22 cellular contexts compared by ENCODE assay signal in the genomic region with DNA sequence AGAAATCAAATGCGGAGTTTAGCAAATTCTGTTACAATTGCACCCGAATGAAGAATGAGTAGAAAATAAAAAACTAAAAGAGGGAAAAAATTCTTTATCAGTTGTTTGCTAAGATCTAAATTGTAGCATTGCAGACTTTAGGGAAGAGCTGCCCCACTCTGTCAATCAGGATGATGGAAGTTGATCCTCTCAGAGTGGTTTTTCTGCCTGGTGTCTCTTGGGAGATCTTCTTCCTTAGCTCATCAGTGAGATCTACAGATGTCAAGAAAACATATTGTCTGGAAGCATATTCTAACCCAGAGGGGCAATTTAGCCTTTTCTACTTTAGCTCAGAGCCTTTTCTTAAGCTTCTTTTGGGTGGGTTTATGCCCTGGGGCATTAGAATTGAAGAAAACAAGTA.
"Had no signal": no experiment of that assay in that cellular context is flagged by ENCODE, and none has a peak within 500 bp of the region (broad histone marks: within the 10 kb centered on the region; RNA-seq: fewer than 3 reads in every experiment).

No MANE protein-coding gene starts in this region.

- H3K27me3 ChIP-seq: adrenal gland, SJCRH30 had no signal

- H3K27ac ChIP-seq: adrenal gland, SJCRH30 had no signal

- H3K36me3 ChIP-seq: adrenal gland, SJCRH30 had no signal

- H3K9me3 ChIP-seq: adrenal gland, SJCRH30, SK-N-SH had no signal

- H3K4me1 ChIP-seq: adrenal gland, SJCRH30 had no signal

- H3K9ac ChIP-seq: SK-N-SH had no signal

- H3K4me2 ChIP-seq: SK-N-SH had no signal

- H3K9me2 ChIP-seq: SK-N-SH had no signal

- H3K4me3 ChIP-seq: adrenal gland, SJCRH30 had no signal

- DNase-seq: activated CD4-positive, alpha-beta T cell treated with anti-CD3 and anti-CD28 coated beads for 4 hours; activated CD8-positive, alpha-beta memory T cell treated with anti-CD3 and anti-CD28 coated beads, Interleukin-2, amount 50 U/mL, for 4 hours; activated CD8-positive, alpha-beta T cell treated with anti-CD3 and anti-CD28 coated beads for 36 hours; activated gamma-delta T cell treated with Interleukin-2 at 50 U/mL for 16 hours; activated naive CD4-positive, alpha-beta T cell treated with anti-CD3 and anti-CD28 coated beads, Interleukin-2, amount 50 U/mL, for 16 hours; activated naive CD8-positive, alpha-beta T cell treated with anti-CD3 and anti-CD28 coated beads, Interleukin-2, amount 10 ng/mL, durations not matched to agents 7 days and 5 days; activated T-cell treated with anti-CD3 and anti-CD28 coated beads, Interleukin-2, amount 50 U/mL, for 72 hours; adrenal gland; cerebellar nuclear complex; Kasumi-1; NCI-H146; NCI-H187 treated with DMSO at 0.1 percent for 48 hours; NCI-H2081 treated with DMSO at 0.1 percent for 48 hours; NCI-H446; NCI-H526; NCI-H774; NK-92 treated with Interleukin-12 subunit alpha and Interleukin-12 subunit beta, amount 100 ng/mL, for 24 hours; OCI-M1; RPMI8226; SJCRH30; SK-N-SH; T-helper 1 cell had no signal
